In genomic region chr13:45436332-45436731, GRCh38 we compare ENCODE assay signal across 19 cellular contexts. TPM values are rescaled to one million over a fixed set of nuclear protein-coding genes. Genes with fewer than 3 reads are reported as not detected.
A peak's percentile ranks its signal among the peaks of the same experiment; 100 is the strongest.
DNase-seq lines count a peak whose midpoint lies in the region; ATAC-seq, FAIRE-seq and TF ChIP-seq lines count a peak whose summit lies in the region.
"Had no signal": no experiment of that assay in that cellular context is flagged by ENCODE, and none has a peak within 500 bp of the region (broad histone marks: within the 10 kb centered on the region; RNA-seq: fewer than 3 reads in every experiment).

No MANE protein-coding gene starts in this region.

- ATAC-seq in HepG2 (no peak), right lobe of liver (no peak), HG03378 (IDR thresholded peaks at IDR 0.05; ENCODE audit: unreplicated experiment) (no peak)
- no peak for ATAC-seq in activated T-cell treated with anti-CD3 and anti-CD28 coated beads, Interleukin-2, amount 50 U/mL, for 4 hours

- no TSS peak for BruUV-seq in HepG2 (replicated peaks; lab: Mats Ljungman, UMichigan)

- H3K4me3 ChIP-seq in liver (ENCODE audit: low read depth in 1 of 3, low read length in 3 of 3) (no peak overlapping the region), HepG2 (replicated peaks in 1 of 3; ENCODE audit: insufficient read depth in 1 of 3, low read depth in 2 of 3, low read length in 3 of 3) (no peak overlapping the region), right lobe of liver (no peak overlapping the region), skeletal muscle tissue (ENCODE audit: low read length in 3 of 3) (no peak overlapping the region)
- H3K4me3 ChIP-seq: HAP-1 had no signal

- no peak overlapping the region for H3K4me3 Mint-ChIP-seq in activated T-cell treated with anti-CD3 and anti-CD28 coated beads, Interleukin-2, amount 50 U/mL, for 4 hours
- H3K4me3 Mint-ChIP-seq: CD4-positive, alpha-beta memory T cell; HFFc6 had no signal

- H2AFZ ChIP-seq in HepG2 (ENCODE audit: low read length), result no peak overlapping the region

- in situ Hi-C loops in HepG2 (cut with HindIII; ENCODE audit: extremely low pct_ligation_motif_present, low pct_unique_long_range_greater_than_20kb), result no loop called here

- peaks cover under 1% of the 10 kb centered on the region for H3K4me1 Mint-ChIP-seq in activated T-cell treated with anti-CD3 and anti-CD28 coated beads, Interleukin-2, amount 50 U/mL, for 4 hours (ENCODE audit: low read depth)

- no peaks in the 10 kb centered on the region for H3K27me3 Mint-ChIP-seq in activated T-cell treated with anti-CD3 and anti-CD28 coated beads, Interleukin-2, amount 50 U/mL, for 4 hours (ENCODE audit: low read depth)
- H3K27me3 Mint-ChIP-seq: CD4-positive, alpha-beta memory T cell had no signal

- no peaks in the 10 kb centered on the region for H3K9me3 ChIP-seq in liver (ENCODE audit: control insufficient read depth in 4 of 4, low read length in 3 of 4)
- no peaks in the 10 kb centered on the region for H3K9me3 ChIP-seq in HepG2 (ENCODE audit: low read length)
- H3K9me3 ChIP-seq in right lobe of liver, result no peaks in the 10 kb centered on the region
- H3K9me3 ChIP-seq in skeletal muscle tissue (ENCODE audit: control insufficient read depth in 3 of 3, low read length in 3 of 3), result no peaks in the 10 kb centered on the region
- H3K9me3 ChIP-seq: HAP-1 had no signal

- no peaks in the 10 kb centered on the region for H3K36me3 ChIP-seq in liver (ENCODE audit: control insufficient read depth in 4 of 4, insufficient read depth in 3 of 4, low read depth in 1 of 4, low read length in 3 of 4)
- no peaks in the 10 kb centered on the region for H3K36me3 ChIP-seq in HepG2 (replicated peaks in 1 of 2; ENCODE audit: control insufficient read depth in 1 of 2, insufficient read depth in 2 of 2, low read length in 2 of 2)
- H3K36me3 ChIP-seq in right lobe of liver, result no peaks in the 10 kb centered on the region
- H3K36me3 ChIP-seq in skeletal muscle tissue (ENCODE audit: control insufficient read depth in 3 of 3, insufficient read depth in 3 of 3, low read length in 3 of 3), result no peaks in the 10 kb centered on the region
- H3K36me3 ChIP-seq: HAP-1 had no signal

- CTCF ChIA-PET in HepG2 (lab: Yijun Ruan, JAX; ENCODE audit: low intra/inter-chr PET ratio, low total read pairs), result no interaction called here

- no peak for DNase-seq in HepG2 (ENCODE audit: low spot score)
- DNase-seq in right lobe of liver, result peak in 2 of 3 donors; percentile 59 to 62
- DNase-seq in activated T-cell treated with anti-CD3 and anti-CD28 coated beads, Interleukin-2, amount 50 U/mL, for 4 hours, result no peak
- DNase-seq: C1 segment of cervical spinal cord; Calu3; CD4-positive, alpha-beta memory T cell; COR-L47; DMS53; DMS79 treated with DMSO at 0.1 percent for 48 hours; GF-D8; GOT3; HFFc6 had no signal

- 53% methylated on average over 9 of the region's 9 CpGs for WGBS in liver
- WGBS in HepG2 (ENCODE audit: low lambda C conversion rate), result 86% methylated on average over 9 of the region's 9 CpGs
- WGBS in right lobe of liver (ENCODE audit: insufficient coverage, low coverage, low lambda C conversion rate, missing lambda C conversion rate), result 39% methylated on average over 3 of the region's 9 CpGs

- no peaks in the 10 kb centered on the region for H3K9me3 Mint-ChIP-seq in activated T-cell treated with anti-CD3 and anti-CD28 coated beads, Interleukin-2, amount 50 U/mL, for 4 hours
- H3K9me3 Mint-ChIP-seq: CD4-positive, alpha-beta memory T cell; HFFc6 had no signal

- POLR2A ChIA-PET in HepG2 (lab: Yijun Ruan, JAX), result no interaction called here

- no peaks in the 10 kb centered on the region for H3K36me3 Mint-ChIP-seq in activated T-cell treated with anti-CD3 and anti-CD28 coated beads, Interleukin-2, amount 50 U/mL, for 4 hours (ENCODE audit: insufficient read depth)
- H3K36me3 Mint-ChIP-seq: CD4-positive, alpha-beta memory T cell had no signal

- intact Hi-C loops in HepG2 (cut with micrococcal nuclease; ENCODE audit: unreplicated experiment), result no loop called here
- intact Hi-C loops in right lobe of liver (cut with DNase I), result no loop called here

- H3K27me3 ChIP-seq in liver (ENCODE audit: control insufficient read depth in 4 of 4, insufficient read depth in 4 of 4, low read length in 3 of 4), result no peaks in the 10 kb centered on the region
- H3K27me3 ChIP-seq in HepG2 (ENCODE audit: control insufficient read depth in 1 of 2, insufficient read depth in 2 of 2, low read length in 2 of 2), result no peaks in the 10 kb centered on the region
- no peaks in the 10 kb centered on the region for H3K27me3 ChIP-seq in right lobe of liver
- no peaks in the 10 kb centered on the region for H3K27me3 ChIP-seq in skeletal muscle tissue (ENCODE audit: control insufficient read depth in 3 of 3, insufficient read depth in 3 of 3, low read length in 3 of 3)

- TF ChIP-seq CTCF in liver (IDR thresholded peaks at IDR 0.05; ENCODE audit: low read depth, low read length, missing input control) (no peak), HepG2 (CRISPR knock-in tag; IDR thresholded peaks at IDR 0.05) (no peak), right lobe of liver (IDR thresholded peaks at IDR 0.05) (no peak)

- TF ChIP-seq EP300 in HepG2 (IDR thresholded peaks at IDR 0.05; ENCODE audit: low read depth in 2 of 2, low read length in 2 of 2), result no peak
- TF ChIP-seq EP300 in HepG2 (CRISPR knock-in tag; IDR thresholded peaks at IDR 0.05; ENCODE audit: borderline replicate concordance), result no peak

- no peaks in the 10 kb centered on the region for H4K20me1 ChIP-seq in HepG2 (ENCODE audit: insufficient read depth, low read length)

- H3K27ac ChIP-seq in liver (ENCODE audit: low read depth in 1 of 2, low read length in 2 of 2), result peak overlapping the region in 1 of 2 donors; percentile 28
- no peak overlapping the region for H3K27ac ChIP-seq in HepG2 (ENCODE audit: extremely low read length, insufficient read depth, low read length)
- H3K27ac ChIP-seq in right lobe of liver, result peak overlapping the region in 2 of 3 donors; percentile 30 to 99
- H3K27ac ChIP-seq in skeletal muscle tissue (ENCODE audit: low read depth, low read length), result peak overlapping the region; percentile 12

- peaks cover 2 to 44% (median 15%) of the 10 kb centered on the region in 4 donors for H3K4me1 ChIP-seq in liver (ENCODE audit: control insufficient read depth in 4 of 4, insufficient read depth in 4 of 4, low read length in 3 of 4)
- peaks cover 84% of the 10 kb centered on the region for H3K4me1 ChIP-seq in HepG2 (ENCODE audit: insufficient read depth, low read length)
- H3K4me1 ChIP-seq in right lobe of liver, result peaks cover 0 to 51% (median 12%) of the 10 kb centered on the region in 4 donors
- peaks cover 16 to 33% (median 21%) of the 10 kb centered on the region in 3 donors for H3K4me1 ChIP-seq in skeletal muscle tissue (ENCODE audit: control insufficient read depth in 3 of 3, insufficient read depth in 3 of 3, low read length in 3 of 3)
- H3K4me1 ChIP-seq: HAP-1 had no signal

- TF ChIP-seq POLR2A in HepG2 (IDR thresholded peaks at IDR 0.05; ENCODE audit: insufficient read depth in 1 of 2, low read depth in 2 of 2, low read length in 2 of 2) (no peak), right lobe of liver (IDR thresholded peaks at IDR 0.05) (no peak)

- no peak for TF ChIP-seq RAD21 in liver (IDR thresholded peaks at IDR 0.05)
- no peak for TF ChIP-seq RAD21 in HepG2 (CRISPR knock-in tag; IDR thresholded peaks at IDR 0.05)

- FAIRE-seq in HepG2 (lab: Jason Lieb, UNC), result no peak
- FAIRE-seq: GM12891, GM18507, H54 had no signal

- H3K4me2 ChIP-seq in HepG2 (ENCODE audit: low read depth, low read length), result no peak overlapping the region

- no peaks in the 10 kb centered on the region for H3K79me2 ChIP-seq in HepG2 (ENCODE audit: insufficient read depth, low read length)

- no peak overlapping the region for H3K9ac ChIP-seq in liver (ENCODE audit: low read depth in 1 of 2, low read length in 2 of 2)
- H3K9ac ChIP-seq in HepG2 (ENCODE audit: insufficient read depth, low read depth, low read length), result no peak overlapping the region
- H3K9ac ChIP-seq in skeletal muscle tissue (ENCODE audit: low read depth in 1 of 3, low read length in 3 of 3), result no peak overlapping the region

RNA-seq across cellular contexts. Expression of gene SLC25A30, which starts 18.2 kb away (rescaled TPM):
- 10 to 100 TPM; 11.7 to 59.2 TPM for total RNA-seq in liver
- polyA plus RNA-seq in liver, result 10 to 100 TPM in 1 of 2 donors, 1 to 10 TPM in 1; 5.4 to 23.8 TPM
- 22.5 and 51.1 TPM in 2 replicates for total RNA-seq in HepG2 (2016; rRNA removed; fragmentation: Illumina TruSeq; extraction: Trizol)
- 19.7 and 21.5 TPM in 2 replicates for total RNA-seq in HepG2 (2016; cell fraction: cytosol; rRNA removed; fragmentation: Illumina TruSeq; extraction: Trizol; ENCODE audit: low read depth)
- 23.8 and 44.2 TPM in 2 replicates for total RNA-seq in HepG2 (2016; cell fraction: insoluble cytoplasmic fraction; rRNA removed; fragmentation: Illumina TruSeq; extraction: Trizol)
- total RNA-seq in HepG2 (2016; cell fraction: membrane; rRNA removed; fragmentation: Illumina TruSeq; extraction: Trizol), result 31.3 and 31.8 TPM in 2 replicates
- total RNA-seq in HepG2 (2016; cell fraction: nucleus; rRNA removed; fragmentation: Illumina TruSeq; extraction: Trizol), result 20.6 and 22.5 TPM in 2 replicates
- polyA plus RNA-seq in HepG2 (2011; rRNA removed), result 19.6 and 19.9 TPM in 2 replicates
- polyA plus RNA-seq in HepG2 (2011; cell fraction: cytosol; rRNA removed), result 13.8 and 15.3 TPM in 2 replicates
- 14.3 and 16.7 TPM in 2 replicates for polyA plus RNA-seq in HepG2 (2011; cell fraction: nucleus; rRNA removed)
- 19.1 and 23.4 TPM in 2 replicates for polyA plus RNA-seq in HepG2 (2012)
- polyA plus RNA-seq in HepG2 (2016; cell fraction: cytosol; fragmentation: Illumina TruSeq; extraction: Trizol; ENCODE audit: low read depth), result 5.3 and 5.9 TPM in 2 replicates
- 38.7 and 39.7 TPM in 2 replicates for polyA plus RNA-seq in HepG2 (2016; cell fraction: insoluble cytoplasmic fraction; fragmentation: Illumina TruSeq; extraction: Trizol; ENCODE audit: low read depth)
- polyA plus RNA-seq in HepG2 (2016; cell fraction: membrane; fragmentation: Illumina TruSeq; extraction: Trizol; ENCODE audit: low read depth), result 10.5 and 13.7 TPM in 2 replicates
- 32.3 and 39.0 TPM in 2 replicates for polyA plus RNA-seq in HepG2 (2016; cell fraction: nucleus; fragmentation: Illumina TruSeq; extraction: Trizol; ENCODE audit: insufficient read depth, low read depth)
- 8.8 and 61.2 TPM in 2 replicates for polyA minus RNA-seq in HepG2 (2011; rRNA and poly(A)+ RNA removed; ENCODE audit: low replicate concordance)
- polyA minus RNA-seq in HepG2 (2011; cell fraction: cytosol; rRNA and poly(A)+ RNA removed), result 24.5 and 28.9 TPM in 2 replicates
- polyA minus RNA-seq in HepG2 (2011; cell fraction: nucleus; rRNA and poly(A)+ RNA removed), result 27.6 and 30.8 TPM in 2 replicates
- total RNA-seq in right lobe of liver, result 10 to 100 TPM; 16.1 to 60.4 (median 45.0) TPM
- total RNA-seq in skeletal muscle tissue, result 12.5 TPM
- total RNA-seq in activated T-cell treated with anti-CD3 and anti-CD28 coated beads, Interleukin-2, amount 50 U/mL, for 4 hours, result 10 to 100 TPM; 16.2 to 25.4 (median 22.6) TPM

RNA-seq across cellular contexts. Expression of gene COG3, which starts 28.4 kb away (rescaled TPM):
- total RNA-seq in liver (100 to 1,000 TPM in 1 of 2 donors, 10 to 100 TPM in 1; 22.8 to 113 TPM), HepG2 (2016; rRNA removed; fragmentation: Illumina TruSeq; extraction: Trizol) (47.5 and 47.8 TPM in 2 replicates), right lobe of liver (10 to 100 TPM; 18.9 to 66.3 (median 36.8) TPM), skeletal muscle tissue (36.5 TPM)
- polyA plus RNA-seq in liver (10 to 100 TPM; 31.6 to 44.8 TPM), HepG2 (2011; rRNA removed) (32.8 and 37.8 TPM in 2 replicates)
- 17.3 and 20.1 TPM in 2 replicates for total RNA-seq in HepG2 (2016; cell fraction: cytosol; rRNA removed; fragmentation: Illumina TruSeq; extraction: Trizol; ENCODE audit: low read depth)
- 44.5 and 51.8 TPM in 2 replicates for total RNA-seq in HepG2 (2016; cell fraction: insoluble cytoplasmic fraction; rRNA removed; fragmentation: Illumina TruSeq; extraction: Trizol)
- total RNA-seq in HepG2 (2016; cell fraction: membrane; rRNA removed; fragmentation: Illumina TruSeq; extraction: Trizol), result 19.7 and 24.1 TPM in 2 replicates
- total RNA-seq in HepG2 (2016; cell fraction: nucleus; rRNA removed; fragmentation: Illumina TruSeq; extraction: Trizol), result 55.8 and 65.6 TPM in 2 replicates
- 20.8 and 21.9 TPM in 2 replicates for polyA plus RNA-seq in HepG2 (2011; cell fraction: cytosol; rRNA removed)
- 65.3 and 69.9 TPM in 2 replicates for polyA plus RNA-seq in HepG2 (2011; cell fraction: nucleus; rRNA removed)
- 20.1 and 22.7 TPM in 2 replicates for polyA plus RNA-seq in HepG2 (2012)
- polyA plus RNA-seq in HepG2 (2016; cell fraction: cytosol; fragmentation: Illumina TruSeq; extraction: Trizol; ENCODE audit: low read depth), result 15.4 and 15.5 TPM in 2 replicates
- 33.1 and 38.8 TPM in 2 replicates for polyA plus RNA-seq in HepG2 (2016; cell fraction: insoluble cytoplasmic fraction; fragmentation: Illumina TruSeq; extraction: Trizol; ENCODE audit: low read depth)
- 11.9 and 12.6 TPM in 2 replicates for polyA plus RNA-seq in HepG2 (2016; cell fraction: membrane; fragmentation: Illumina TruSeq; extraction: Trizol; ENCODE audit: low read depth)
- polyA plus RNA-seq in HepG2 (2016; cell fraction: nucleus; fragmentation: Illumina TruSeq; extraction: Trizol; ENCODE audit: insufficient read depth, low read depth), result 54.6 and 64.4 TPM in 2 replicates
- polyA minus RNA-seq in HepG2 (2011; rRNA and poly(A)+ RNA removed; ENCODE audit: low replicate concordance), result 9.0 and 51.6 TPM in 2 replicates
- polyA minus RNA-seq in HepG2 (2011; cell fraction: cytosol; rRNA and poly(A)+ RNA removed), result 18.4 and 20.6 TPM in 2 replicates
- 168 and 170 TPM in 2 replicates for polyA minus RNA-seq in HepG2 (2011; cell fraction: nucleus; rRNA and poly(A)+ RNA removed)
- total RNA-seq in activated T-cell treated with anti-CD3 and anti-CD28 coated beads, Interleukin-2, amount 50 U/mL, for 4 hours, result 10 to 100 TPM; 21.7 to 23.6 (median 22.0) TPM

Comparison
In these comparisons a context has a peak if more than half of its experiments do, and no peak if none do; other contexts are left out.
1. DNase-seq: peak in right lobe of liver (2 of 3); none in HepG2 (single experiment) and activated T-cell treated with anti-CD3 and anti-CD28 coated beads, Interleukin-2, amount 50 U/mL, for 4 hours (single experiment).